Comparison of ENCODE assay signal across 16 cellular contexts in the genomic region with DNA sequence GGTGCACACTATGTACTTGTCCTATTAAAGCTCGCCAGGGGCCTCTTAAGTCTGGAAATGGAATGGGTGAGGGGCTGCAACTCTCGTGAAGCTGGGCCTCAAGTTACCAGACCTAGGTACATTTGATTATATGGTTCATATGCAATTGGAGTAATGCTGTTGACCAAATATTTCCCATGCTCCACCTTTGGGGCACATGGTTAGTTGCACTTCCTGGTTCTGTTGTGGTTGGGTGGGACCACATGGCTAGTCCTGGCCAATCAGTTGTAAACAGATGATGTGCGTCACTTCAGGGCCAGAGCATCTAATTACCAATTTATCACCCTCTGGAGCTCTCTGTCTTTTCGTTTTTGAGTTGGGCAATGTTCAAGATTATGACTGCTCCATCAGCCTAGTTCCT. TPM values are rescaled to one million over a fixed set of nuclear protein-coding genes. Genes with fewer than 3 reads are reported as not detected.
A peak's percentile ranks its signal among the peaks of the same experiment; 100 is the strongest.
DNase-seq lines count a peak whose midpoint lies in the region; ATAC-seq and TF ChIP-seq lines count a peak whose summit lies in the region.
"Had no signal": no experiment of that assay in that cellular context is flagged by ENCODE, and none has a peak within 500 bp of the region (broad histone marks: within the 10 kb centered on the region; RNA-seq: fewer than 3 reads in every experiment).

No MANE protein-coding gene starts in this region.

- H3K79me2 ChIP-seq in OCI-LY3 (ENCODE audit: low read length): no peaks in the 10 kb centered on the region

- intact Hi-C loops in Right ventricle myocardium inferior (cut with DNase I): no loop called here

- no peaks in the 10 kb centered on the region for H4K20me1 ChIP-seq in OCI-LY3 (ENCODE audit: insufficient read depth, low read length)

- TF ChIP-seq EP300 in Ishikawa (IDR thresholded peaks at IDR 0.05; ENCODE audit: borderline replicate concordance): no peak

- H3K9me3 ChIP-seq in OCI-LY3 (ENCODE audit: insufficient read depth, low read length): no peaks in the 10 kb centered on the region

- no peak overlapping the region for H3K9ac ChIP-seq in OCI-LY3 (ENCODE audit: low read length)

- no peak for TF ChIP-seq CTCF in OCI-LY3 (IDR thresholded peaks at IDR 0.05; ENCODE audit: low read depth, low read length)

- no peaks in the 10 kb centered on the region for H3K36me3 ChIP-seq in OCI-LY3 (replicated peaks; ENCODE audit: low read depth, low read length)

- no peaks in the 10 kb centered on the region for H3K4me1 ChIP-seq in OCI-LY3 (ENCODE audit: low read length)

- peak; percentile 5 for DNase-seq in CMK (ENCODE audit: low read depth)
- peak; percentile 4 for DNase-seq in erythroblast (lab: John Stamatoyannopoulos, UW)
- no peak for DNase-seq in superior temporal gyrus (ENCODE audit: extremely low spot score)
- DNase-seq in Right ventricle myocardium inferior (ENCODE audit: missing footprints): no peak
- DNase-seq: GF-D8, NCI-H1092 treated with DMSO at 0.1 percent for 48 hours, NCI-H1694, NCI-H446 treated with DMSO at 0.1 percent for 48 hours, NCI-H774, T-cell had no signal

- no peak for ATAC-seq in activated CD4-positive, CD25-positive, alpha-beta regulatory T cell treated with anti-CD3 and anti-CD28 coated beads, Interleukin-2, amount 50 U/mL, for 24 hours
- no peak for ATAC-seq in Right ventricle myocardium inferior
- ATAC-seq: HepG2, T-cell had no signal

- H3K4me3 ChIP-seq in OCI-LY3 (ENCODE audit: low read length): no peak overlapping the region

- no peak overlapping the region for H3K27ac ChIP-seq in OCI-LY3 (ENCODE audit: low read length)

- no peak overlapping the region for H3K4me2 ChIP-seq in OCI-LY3 (ENCODE audit: low read length)

- H3K27me3 ChIP-seq in OCI-LY3 (ENCODE audit: low read depth, low read length): no peaks in the 10 kb centered on the region

- no peak for TF ChIP-seq RAD21 in Ishikawa (IDR thresholded peaks at IDR 0.05; ENCODE audit: low read depth)

- TF ChIP-seq POLR2A in erythroblast (IDR thresholded peaks at IDR 0.05; ENCODE audit: low read length): no peak

- peak overlapping the region; percentile 8; the same call in 1 of the 2 replicates for H2AFZ ChIP-seq in OCI-LY3 (ENCODE audit: low read depth, low read length)

TF ChIP-seq in Ishikawa, 13 proteins besides CTCF, POLR2A, EP300 and RAD21:
- TF ChIP-seq USF1 (IDR thresholded peaks at IDR 0.05) (peak; percentile 85), EGR1 (IDR thresholded peaks at IDR 0.05) (no peak), MAX (IDR thresholded peaks at IDR 0.05) (peak; percentile 64), FOXM1 (IDR thresholded peaks at IDR 0.05; ENCODE audit: borderline replicate concordance, low read depth) (no peak), TEAD4 (IDR thresholded peaks at IDR 0.05) (no peak)

RNA-seq across cellular contexts. Expression of gene OPN4, which starts 39.5 kb away (rescaled TPM):
- 0.41 TPM for total RNA-seq in Right ventricle myocardium inferior
- total RNA-seq: A673, HepG2, LHCN-M2, T-cell had no signal

RNA-seq across cellular contexts. Expression of gene LDB3, which starts 53.5 kb away (rescaled TPM):
- 1,478 TPM for total RNA-seq in Right ventricle myocardium inferior
- total RNA-seq: HepG2 had no signal

Comparison
In these comparisons a context has a peak if more than half of its experiments do, and no peak if none do; other contexts are left out.
1. DNase-seq: peak in CMK (single experiment) and erythroblast (2 of 2); none in superior temporal gyrus (single experiment) and Right ventricle myocardium inferior (single experiment).